ENCODE assay signal across 2 cellular contexts in genomic region chr2:26331321-26331720, GRCh38. TPM values are rescaled to one million over a fixed set of nuclear protein-coding genes. Genes with fewer than 3 reads are reported as not detected.
"Had no signal": no experiment of that assay in that cellular context is flagged by ENCODE, and none has a peak within 500 bp of the region (broad histone marks: within the 10 kb centered on the region; RNA-seq: fewer than 3 reads in every experiment).

No MANE protein-coding gene starts in this region.

RNA-seq across cellular contexts. Expression of gene ADGRF3, which starts 15.3 kb away (rescaled TPM):
- total RNA-seq: HT1080, IMR-90 had no signal
